Comparison of ENCODE assay signal across 10 cellular contexts in the genomic region with DNA sequence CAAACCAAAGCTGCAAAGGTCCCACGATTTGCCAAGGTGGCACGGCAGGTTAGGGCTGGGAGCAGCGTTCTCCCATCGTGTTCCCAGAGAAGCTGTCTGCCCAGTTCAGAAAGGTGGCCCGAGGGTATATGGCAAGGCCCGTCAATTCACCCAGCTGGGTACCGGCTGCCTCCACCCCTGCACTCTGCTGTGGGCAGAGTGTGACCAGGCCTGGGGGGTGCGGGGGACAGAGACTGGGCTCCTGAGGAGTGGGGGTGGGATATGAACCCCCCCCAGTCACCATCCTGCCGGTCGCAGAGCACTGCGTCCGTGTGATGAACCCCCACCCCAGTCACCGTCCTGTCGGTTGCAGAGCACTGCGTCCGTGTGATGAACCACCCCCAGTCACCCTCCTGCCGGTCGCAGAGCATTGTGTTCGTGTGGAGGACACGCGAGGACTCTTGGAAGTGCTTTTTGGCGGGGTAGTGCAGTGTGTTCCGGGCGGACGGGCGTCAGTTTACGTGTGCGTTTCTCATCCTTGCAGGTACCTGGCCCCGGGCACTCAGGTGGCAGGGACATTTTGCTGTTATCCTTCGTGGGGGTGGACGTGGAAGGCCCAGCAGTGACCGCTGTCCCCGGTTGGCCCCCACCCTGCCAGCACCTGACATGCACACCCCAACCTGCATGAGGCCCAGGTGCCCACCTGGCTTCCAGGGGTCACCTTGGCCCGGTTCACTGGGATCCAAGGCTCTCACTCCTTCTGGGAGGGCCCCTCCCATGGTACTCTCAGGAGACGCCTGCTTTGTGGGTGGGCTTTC. TPM values are rescaled to one million over a fixed set of nuclear protein-coding genes. Genes with fewer than 3 reads are reported as not detected.
DNase-seq lines count a peak whose midpoint lies in the region; ATAC-seq, FAIRE-seq and TF ChIP-seq lines count a peak whose summit lies in the region.
"Had no signal": no experiment of that assay in that cellular context is flagged by ENCODE, and none has a peak within 500 bp of the region (broad histone marks: within the 10 kb centered on the region; RNA-seq: fewer than 3 reads in every experiment).

No MANE protein-coding gene starts in this region.

- H3K27ac Mint-ChIP-seq in MCF 10A (ENCODE audit: low read depth, unreplicated experiment), result no peak overlapping the region

- H3K79me2 ChIP-seq in SU-DHL-6 (ENCODE audit: insufficient read depth, low read length), result peaks cover 23% of the 10 kb centered on the region
- peaks cover 22% of the 10 kb centered on the region for H3K79me2 ChIP-seq in keratinocyte (ENCODE audit: control insufficient read depth, insufficient read depth, low read length)

- in situ Hi-C loops in transverse colon (cut with MboI; ENCODE audit: low pct_ligation_motif_present in 1 of 4, low pct_unique_long_range_greater_than_20kb in 1 of 4, low sequenced_read_pairs in 3 of 4), result no loop called here

- intact Hi-C loops in breast epithelium (cut with DNase I; ENCODE audit: low total_unique reads), result no loop called here
- intact Hi-C loops in MCF 10A (cut with micrococcal nuclease), result no loop called here
- intact Hi-C loops in transverse colon (cut with DNase I; ENCODE audit: low total_unique reads), result no loop called here

- no peak for TF ChIP-seq EP300 in transverse colon (IDR thresholded peaks at IDR 0.05; ENCODE audit: low read depth)

- DNase-seq in breast epithelium (ENCODE audit: low spot score in 2 of 2) (peak; percentile 74 to 84), MCF 10A (ENCODE audit: unreplicated experiment) (no peak), keratinocyte (ENCODE audit: low read depth, low spot score) (no peak), transverse colon (no peak), NK-92 (lab: John Stamatoyannopoulos, UW; ENCODE audit: unreplicated experiment) (no peak), RKO (ENCODE audit: low spot score) (no peak)
- DNase-seq: NCI-H1092 treated with DMSO at 0.1 percent for 48 hours had no signal

- no peak for ATAC-seq in GM19351 (IDR thresholded peaks at IDR 0.05; ENCODE audit: unreplicated experiment)

- H3K9me1 ChIP-seq in keratinocyte (ENCODE audit: control insufficient read depth, extremely low read depth, insufficient read depth, low read length), result peaks cover 2% of the 10 kb centered on the region

- dilution Hi-C loops in keratinocyte (cut with MboI; ENCODE audit: extremely low pct_ligation_motif_present, low sequenced_read_pairs), result no loop called here

- WGBS in transverse colon (ENCODE audit: low coverage in 1 of 2), 2 donors, result 90% methylated on average over 34 of the region's 35 CpGs; no CpG with 5 or more reads in 1 of the 2 donors

- H3K27me3 ChIP-seq in breast epithelium, result no peaks in the 10 kb centered on the region
- H3K27me3 ChIP-seq in SU-DHL-6 (ENCODE audit: low read length), result no peaks in the 10 kb centered on the region
- H3K27me3 ChIP-seq in keratinocyte (ENCODE audit: control insufficient read depth, extremely low read depth, insufficient read depth, low read length), result no peaks in the 10 kb centered on the region
- no peaks in the 10 kb centered on the region for H3K27me3 ChIP-seq in transverse colon

- H3K9me3 ChIP-seq in breast epithelium (no peaks in the 10 kb centered on the region), SU-DHL-6 (ENCODE audit: insufficient read depth, low read length) (no peaks in the 10 kb centered on the region), keratinocyte (ENCODE audit: control insufficient read depth, low read depth, low read length) (no peaks in the 10 kb centered on the region), transverse colon (no peaks in the 10 kb centered on the region)

- no peaks in the 10 kb centered on the region for H3K9me3 Mint-ChIP-seq in MCF 10A (ENCODE audit: unreplicated experiment)

- no peak for TF ChIP-seq POLR2A in breast epithelium (IDR thresholded peaks at IDR 0.05)
- TF ChIP-seq POLR2A in transverse colon (IDR thresholded peaks at IDR 0.05), result no peak

- TF ChIP-seq CTCF in breast epithelium (IDR thresholded peaks at IDR 0.05) (no peak), MCF 10A (IDR thresholded peaks at IDR 0.05; ENCODE audit: unreplicated experiment) (no peak), SU-DHL-6 (IDR thresholded peaks at IDR 0.05; ENCODE audit: insufficient read depth, low read length, poor library complexity, severe bottlenecking) (no peak), keratinocyte (optimal IDR thresholded peaks at IDR 0.05 in 1 of 3, IDR thresholded peaks at IDR 0.05 in 1 of 3, conservative IDR thresholded peaks at IDR 0.05 in 1 of 3; ENCODE audit: extremely low read depth in 1 of 3, insufficient read depth in 2 of 3, low read length in 3 of 3) (no peak), transverse colon (IDR thresholded peaks at IDR 0.05) (no peak)

- H2AFZ ChIP-seq in SU-DHL-6 (ENCODE audit: low read depth, low read length, severe bottlenecking) (no peak overlapping the region), keratinocyte (ENCODE audit: control insufficient read depth, low read length) (no peak overlapping the region)

- no TSS peak for BruUV-seq in MCF 10A (replicated peaks; lab: Mats Ljungman, UMichigan)

- peak overlapping the region; percentile 82 for H3K4me2 ChIP-seq in SU-DHL-6 (ENCODE audit: low read depth, low read length, poor library complexity, severe bottlenecking)
- H3K4me2 ChIP-seq in keratinocyte (ENCODE audit: control insufficient read depth, extremely low read depth, insufficient read depth, low read depth, low read length), result peak overlapping the region; percentile 84

- H3K4me3 Mint-ChIP-seq in MCF 10A (ENCODE audit: unreplicated experiment), result no peak overlapping the region

- peaks cover 28% of the 10 kb centered on the region for H3K36me3 Mint-ChIP-seq in MCF 10A (ENCODE audit: insufficient read depth, unreplicated experiment)

- H3K4me1 Mint-ChIP-seq in MCF 10A (ENCODE audit: insufficient read depth, unreplicated experiment), result peaks cover 6% of the 10 kb centered on the region

- H3K36me3 ChIP-seq in breast epithelium (no peaks in the 10 kb centered on the region), SU-DHL-6 (ENCODE audit: low read length) (no peaks in the 10 kb centered on the region), keratinocyte (ENCODE audit: control insufficient read depth in 2 of 2, extremely low read depth in 1 of 2, insufficient read depth in 2 of 2, low read length in 2 of 2) (peaks cover 4% of the 10 kb centered on the region in 2 experiments), transverse colon (no peaks in the 10 kb centered on the region)

- FAIRE-seq in keratinocyte (lab: Jason Lieb, UNC), result no peak
- FAIRE-seq: GM18507 had no signal

- H3K4me3 ChIP-seq in breast epithelium, result peak overlapping the region in 1 of 3 donors; percentile 88
- H3K4me3 ChIP-seq in SU-DHL-6 (ENCODE audit: insufficient read depth, low read length, poor library complexity, severe bottlenecking), result no peak overlapping the region
- H3K4me3 ChIP-seq in keratinocyte (ENCODE audit: control insufficient read depth in 2 of 3, extremely low read depth in 1 of 3, insufficient read depth in 2 of 3, low read depth in 1 of 3, low read length in 3 of 3), result no peak overlapping the region
- no peak overlapping the region for H3K4me3 ChIP-seq in transverse colon

- H4K20me1 ChIP-seq in SU-DHL-6 (ENCODE audit: low read depth, low read length), result no peaks in the 10 kb centered on the region; the same call in 1 of the 2 replicates
- peaks cover 14% of the 10 kb centered on the region for H4K20me1 ChIP-seq in keratinocyte (ENCODE audit: control insufficient read depth, extremely low read depth, insufficient read depth, low read length)

- H3F3A ChIP-seq in SU-DHL-6 (ENCODE audit: insufficient read depth), result peaks cover 36% of the 10 kb centered on the region

- no peaks in the 10 kb centered on the region for H3K9me2 ChIP-seq in SU-DHL-6 (replicated peaks; ENCODE audit: insufficient read depth, low read length)

- H3K4me1 ChIP-seq in breast epithelium, result peaks cover 37 to 57% of the 10 kb centered on the region in 2 donors
- peaks cover 39% of the 10 kb centered on the region for H3K4me1 ChIP-seq in keratinocyte (ENCODE audit: control insufficient read depth, extremely low read depth, insufficient read depth, low read length)
- peaks cover 25 to 61% (median 46%) of the 10 kb centered on the region in 4 donors for H3K4me1 ChIP-seq in transverse colon

- H3K9ac ChIP-seq in SU-DHL-6 (ENCODE audit: low read length), result peak overlapping the region; percentile 97
- H3K9ac ChIP-seq in keratinocyte (ENCODE audit: control insufficient read depth, extremely low read depth, insufficient read depth, low read length), result no peak overlapping the region

- H3K27me3 Mint-ChIP-seq in MCF 10A (ENCODE audit: insufficient read depth, unreplicated experiment), result no peaks in the 10 kb centered on the region

- H3K27ac ChIP-seq in breast epithelium (peak overlapping the region; percentile 95 to 96), SU-DHL-6 (ENCODE audit: low read depth, low read length) (peak overlapping the region; percentile 94), keratinocyte (ENCODE audit: control insufficient read depth, insufficient read depth, low read length) (no peak overlapping the region), transverse colon (peak overlapping the region; percentile 3 to 99 (median 96))

- POLR2A ChIA-PET in MCF 10A (lab: Yijun Ruan, JAX), result interaction anchor here (0.9 to 2.9 kb wide), 2 partner anchors 9 to 34 kb away, joined by 3 to 19 read pairs; no protein-coding TSS in a partner anchor

- CTCF ChIA-PET in MCF 10A (lab: Yijun Ruan, JAX), result no interaction called here

RNA-seq across cellular contexts. Expression of gene FASN, which starts 2.7 kb away (rescaled TPM):
- 100 to 1,000 TPM in 1 of 3 donors, 10 to 100 TPM in 2; 95.4 to 590 (median 98.6) TPM for total RNA-seq in breast epithelium
- total RNA-seq in MCF 10A (2022), result 114 and 120 TPM in 2 replicates
- polyA plus RNA-seq in keratinocyte, result 44.7 to 137 TPM (median 55.7 TPM) in 3 replicates
- 54.4 TPM for polyA plus RNA-seq in keratinocyte (2011; ENCODE audit: low read depth)
- 40.9 and 142 TPM in 2 replicates for polyA plus RNA-seq in keratinocyte (2011; cell fraction: cytosol; rRNA removed)
- 190 and 294 TPM in 2 replicates for polyA plus RNA-seq in keratinocyte (2011; cell fraction: nucleus; rRNA removed)
- 53.9 and 385 TPM in 2 replicates for polyA plus RNA-seq in keratinocyte (2012; ENCODE audit: low replicate concordance)
- polyA minus RNA-seq in keratinocyte, result 134 to 602 TPM (median 159 TPM) in 3 replicates
- polyA minus RNA-seq in keratinocyte (2011; cell fraction: cytosol; rRNA and poly(A)+ RNA removed), result 642 TPM
- 467 and 561 TPM in 2 replicates for polyA minus RNA-seq in keratinocyte (2011; cell fraction: nucleus; rRNA and poly(A)+ RNA removed)
- total RNA-seq in transverse colon, result 100 to 1,000 TPM in 2 of 4 donors, 10 to 100 TPM in 2; 25.1 to 185 (median 99.4) TPM

RNA-seq across cellular contexts. Expression of gene DUS1L, which starts 35.1 kb away (rescaled TPM):
- total RNA-seq in breast epithelium, result 10 to 100 TPM; 55.0 to 96.4 (median 82.0) TPM
- total RNA-seq in MCF 10A (2022), result 116 and 123 TPM in 2 replicates
- polyA plus RNA-seq in keratinocyte, result 49.1 to 68.3 TPM (median 52.0 TPM) in 3 replicates
- 24.6 TPM for polyA plus RNA-seq in keratinocyte (2011; ENCODE audit: low read depth)
- 50.8 and 74.9 TPM in 2 replicates for polyA plus RNA-seq in keratinocyte (2011; cell fraction: cytosol; rRNA removed)
- polyA plus RNA-seq in keratinocyte (2011; cell fraction: nucleus; rRNA removed), result 137 and 163 TPM in 2 replicates
- polyA plus RNA-seq in keratinocyte (2012; ENCODE audit: low replicate concordance), result 70.2 and 83.6 TPM in 2 replicates
- polyA minus RNA-seq in keratinocyte, result 20.4 to 46.2 TPM (median 22.9 TPM) in 3 replicates
- 52.2 TPM for polyA minus RNA-seq in keratinocyte (2011; cell fraction: cytosol; rRNA and poly(A)+ RNA removed)
- polyA minus RNA-seq in keratinocyte (2011; cell fraction: nucleus; rRNA and poly(A)+ RNA removed), result 31.5 and 31.8 TPM in 2 replicates
- 100 to 1,000 TPM in 3 of 4 donors, 10 to 100 TPM in 1; 98.6 to 306 (median 132) TPM for total RNA-seq in transverse colon

RNA-seq across cellular contexts. Expression of gene GPS1, which starts 49.0 kb away (rescaled TPM):
- total RNA-seq in breast epithelium (10 to 100 TPM; 68.8 to 95.4 (median 94.4) TPM), MCF 10A (2022) (96.6 and 100 TPM in 2 replicates), transverse colon (100 to 1,000 TPM in 2 of 4 donors, 10 to 100 TPM in 2; 42.0 to 160 (median 85.5) TPM)
- 60.4 to 99.3 TPM (median 81.7 TPM) in 3 replicates for polyA plus RNA-seq in keratinocyte
- polyA plus RNA-seq in keratinocyte (2011; ENCODE audit: low read depth), result 45.3 TPM
- polyA plus RNA-seq in keratinocyte (2011; cell fraction: cytosol; rRNA removed), result 59.9 and 110 TPM in 2 replicates
- polyA plus RNA-seq in keratinocyte (2011; cell fraction: nucleus; rRNA removed), result 99.2 and 130 TPM in 2 replicates
- polyA plus RNA-seq in keratinocyte (2012; ENCODE audit: low replicate concordance), result 61.9 and 91.0 TPM in 2 replicates
- polyA minus RNA-seq in keratinocyte, result 85.7 to 144 TPM (median 96.6 TPM) in 3 replicates
- polyA minus RNA-seq in keratinocyte (2011; cell fraction: cytosol; rRNA and poly(A)+ RNA removed), result 154 TPM
- 36.0 and 44.9 TPM in 2 replicates for polyA minus RNA-seq in keratinocyte (2011; cell fraction: nucleus; rRNA and poly(A)+ RNA removed)

RNA-seq across cellular contexts. Expression of gene RFNG, which starts 49.1 kb away (rescaled TPM):
- total RNA-seq in breast epithelium (10 to 100 TPM; 30.5 to 49.4 (median 31.8) TPM), MCF 10A (2022) (37.9 and 38.0 TPM in 2 replicates), transverse colon (10 to 100 TPM; 33.2 to 92.0 (median 48.8) TPM)
- polyA plus RNA-seq in keratinocyte, result 10.2 to 25.3 TPM (median 13.6 TPM) in 3 replicates
- polyA plus RNA-seq in keratinocyte (2011; ENCODE audit: low read depth), result 10.9 TPM
- polyA plus RNA-seq in keratinocyte (2011; cell fraction: cytosol; rRNA removed), result 5.5 and 14.9 TPM in 2 replicates
- 54.3 and 78.8 TPM in 2 replicates for polyA plus RNA-seq in keratinocyte (2011; cell fraction: nucleus; rRNA removed)
- 23.8 and 42.0 TPM in 2 replicates for polyA plus RNA-seq in keratinocyte (2012; ENCODE audit: low replicate concordance)
- polyA minus RNA-seq in keratinocyte, result 5.4 to 31.0 TPM (median 8.0 TPM) in 3 replicates
- 21.1 TPM for polyA minus RNA-seq in keratinocyte (2011; cell fraction: cytosol; rRNA and poly(A)+ RNA removed)
- polyA minus RNA-seq in keratinocyte (2011; cell fraction: nucleus; rRNA and poly(A)+ RNA removed), result 18.7 and 21.1 TPM in 2 replicates

Comparison
In these comparisons a context has a peak if more than half of its experiments do, and no peak if none do; other contexts are left out.
1. DNase-seq: peak in breast epithelium (2 of 2); none in MCF 10A (single experiment), keratinocyte (single experiment), transverse colon (single experiment), NK-92 (single experiment) and RKO (single experiment).